Comparison of ENCODE assay signal across 33 cellular contexts in genomic region chrX:129239371-129239770, GRCh38.
A peak's percentile ranks its signal among the peaks of the same experiment; 100 is the strongest.
DNase-seq lines count a peak whose midpoint lies in the region; ATAC-seq and TF ChIP-seq lines count a peak whose summit lies in the region.
"Had no signal": no experiment of that assay in that cellular context is flagged by ENCODE, and none has a peak within 500 bp of the region (broad histone marks: within the 10 kb centered on the region; RNA-seq: fewer than 3 reads in every experiment).

No MANE protein-coding gene starts in this region.

- H3K9ac ChIP-seq in mesendoderm (ENCODE audit: low read length): no peak overlapping the region

- no peaks in the 10 kb centered on the region for H3K79me1 ChIP-seq in mesendoderm (ENCODE audit: low read length)

- H3K4me1 Mint-ChIP-seq in chondrocyte (ENCODE audit: low read depth): peaks cover 17% of the 10 kb centered on the region

- no CpG with 5 or more reads among the region's 2 CpGs for WGBS in mesendoderm (ENCODE audit: extremely low coverage, insufficient coverage, low lambda C conversion rate)

- peaks cover 1% of the 10 kb centered on the region for H3K36me3 Mint-ChIP-seq in chondrocyte (ENCODE audit: low read depth)
- H3K36me3 Mint-ChIP-seq: activated CD4-positive, alpha-beta memory T cell treated with anti-CD3 and anti-CD28 coated beads for 36 hours had no signal

- H2BK120ac ChIP-seq in mesendoderm (ENCODE audit: low read depth, low read length): no peak overlapping the region

- H3K4me1 ChIP-seq in mesendoderm (ENCODE audit: control insufficient read depth, low read depth, low read length): no peaks in the 10 kb centered on the region

- no peak overlapping the region for H3K18ac ChIP-seq in mesendoderm (ENCODE audit: low read length)

- H3K4me3 Mint-ChIP-seq in chondrocyte (ENCODE audit: unreplicated experiment): no peak overlapping the region
- H3K4me3 Mint-ChIP-seq: activated CD4-positive, alpha-beta memory T cell treated with anti-CD3 and anti-CD28 coated beads for 36 hours; activated naive CD4-positive, alpha-beta T cell treated with anti-CD3 and anti-CD28 coated beads for 36 hours; effector memory CD8-positive, alpha-beta T cell; nephron; T-helper 2 cell treated with Interferon-gamma antibody and Interleukin-4, amounts not matched to agents 5 μg/mL and 100 μg/mL, for 36 hours had no signal

- ATAC-seq in GM18520 (IDR thresholded peaks at IDR 0.05; ENCODE audit: unreplicated experiment): no peak
- ATAC-seq: effector memory CD8-positive, alpha-beta T cell; K562; PC-3 had no signal

- no peak overlapping the region for H2AK5ac ChIP-seq in mesendoderm (ENCODE audit: low read length)

- peak overlapping the region; percentile 57 for H3K27ac Mint-ChIP-seq in chondrocyte (ENCODE audit: unreplicated experiment)
- H3K27ac Mint-ChIP-seq: activated CD4-positive, alpha-beta memory T cell treated with anti-CD3 and anti-CD28 coated beads for 36 hours; activated naive CD4-positive, alpha-beta T cell treated with anti-CD3 and anti-CD28 coated beads for 36 hours; effector memory CD8-positive, alpha-beta T cell; nephron; T-helper 2 cell treated with Interferon-gamma antibody and Interleukin-4, amounts not matched to agents 5 μg/mL and 100 μg/mL, for 36 hours had no signal

- no peak overlapping the region for H2BK5ac ChIP-seq in mesendoderm (ENCODE audit: low read length)

- no peak overlapping the region for H3K4ac ChIP-seq in mesendoderm (ENCODE audit: low read depth, low read length)

- no peaks in the 10 kb centered on the region for H3K36me3 ChIP-seq in mesendoderm (ENCODE audit: control insufficient read depth, insufficient read depth, low read length)

- H3K27ac ChIP-seq in mesendoderm (ENCODE audit: low read depth, low read length): no peak overlapping the region
- H3K27ac ChIP-seq: C4-2B had no signal

- no peak overlapping the region for H3K56ac ChIP-seq in mesendoderm (ENCODE audit: low read length)

- peaks cover 13% of the 10 kb centered on the region for H3K9me3 Mint-ChIP-seq in chondrocyte (ENCODE audit: low read depth)
- H3K9me3 Mint-ChIP-seq: activated CD4-positive, alpha-beta memory T cell treated with anti-CD3 and anti-CD28 coated beads for 36 hours; activated naive CD4-positive, alpha-beta T cell treated with anti-CD3 and anti-CD28 coated beads for 36 hours; T-helper 2 cell treated with Interferon-gamma antibody and Interleukin-4, amounts not matched to agents 5 μg/mL and 100 μg/mL, for 36 hours had no signal

- H3K79me2 ChIP-seq in mesendoderm (ENCODE audit: control insufficient read depth, insufficient read depth, low read length): no peaks in the 10 kb centered on the region

- DNase-seq in GM04504 (ENCODE audit: low read depth): peak; percentile 3
- DNase-seq in NCI-H1694 treated with DMSO at 0.1 percent for 48 hours (lab: John Stamatoyannopoulos, UW): peak; percentile 0
- no peak for DNase-seq in chondrocyte (ENCODE audit: low spot score)
- DNase-seq in renal cortical epithelial cell (ENCODE audit: low read depth): peak; percentile 34
- no peak for DNase-seq in mesendoderm
- DNase-seq in midbrain (lab: John Stamatoyannopoulos, UW): no peak
- DNase-seq in NCI-H1930 (lab: John Stamatoyannopoulos, UW): no peak
- DNase-seq: activated CD4-positive, alpha-beta memory T cell treated with anti-CD3 and anti-CD28 coated beads for 36 hours; activated CD4-positive, alpha-beta T cell treated with anti-CD3 and anti-CD28 coated beads for 1 hour; activated naive CD4-positive, alpha-beta T cell treated with anti-CD3 and anti-CD28 coated beads for 36 hours; amniotic stem cell; COR-L47; cortex of kidney; DMS79; effector memory CD8-positive, alpha-beta T cell; erythroblast; GDM1; GOT3; head of caudate nucleus; kidney; NCI-H1105; NCI-H2081; NCI-H226; NCI-H69; PC-3; SHP77; stimulated activated naive CD4-positive, alpha-beta T cell had no signal

- H3K4me3 ChIP-seq in mesendoderm (ENCODE audit: low read length): no peak overlapping the region
- H3K4me3 ChIP-seq: K562, smooth muscle cell had no signal

- no peak overlapping the region for H3K4me2 ChIP-seq in mesendoderm (ENCODE audit: low read length)
- H3K4me2 ChIP-seq: smooth muscle cell had no signal

- H3K27me3 Mint-ChIP-seq in chondrocyte (ENCODE audit: low read depth): no peaks in the 10 kb centered on the region
- H3K27me3 Mint-ChIP-seq: activated CD4-positive, alpha-beta memory T cell treated with anti-CD3 and anti-CD28 coated beads for 36 hours; effector memory CD8-positive, alpha-beta T cell had no signal

- no peak overlapping the region for H2BK15ac ChIP-seq in mesendoderm (replicated peaks; ENCODE audit: low read depth)

- no peak overlapping the region for H3K23ac ChIP-seq in mesendoderm (ENCODE audit: low read length)

- H4K8ac ChIP-seq in mesendoderm (ENCODE audit: low read depth, low read length): no peak overlapping the region

- no peak overlapping the region for H4K5ac ChIP-seq in mesendoderm (ENCODE audit: low read length)

- no peaks in the 10 kb centered on the region for H3K27me3 ChIP-seq in mesendoderm (ENCODE audit: insufficient read depth, low read length, poor library complexity)

- TF ChIP-seq CTCF in chondrocyte (IDR thresholded peaks at IDR 0.05): no peak

Comparison
In these comparisons a context has a peak if more than half of its experiments do, and no peak if none do; other contexts are left out.
1. DNase-seq: peak in GM04504 (single experiment), NCI-H1694 treated with DMSO at 0.1 percent for 48 hours (single experiment) and renal cortical epithelial cell (single experiment); none in chondrocyte (single experiment), mesendoderm (single experiment), midbrain (single experiment) and NCI-H1930 (0 of 2).